In genomic region chr7:158819571-158820203, GRCh38 we compare ENCODE assay signal across 1 cellular context.
TF ChIP-seq lines count a peak whose summit lies in the region.

No MANE protein-coding gene starts in this region.

TF ChIP-seq in K562, 482 proteins besides CTCF, POLR2A, EP300 and RAD21 (continued from another document and continues in another):
- TF ChIP-seq, protein P1, sequence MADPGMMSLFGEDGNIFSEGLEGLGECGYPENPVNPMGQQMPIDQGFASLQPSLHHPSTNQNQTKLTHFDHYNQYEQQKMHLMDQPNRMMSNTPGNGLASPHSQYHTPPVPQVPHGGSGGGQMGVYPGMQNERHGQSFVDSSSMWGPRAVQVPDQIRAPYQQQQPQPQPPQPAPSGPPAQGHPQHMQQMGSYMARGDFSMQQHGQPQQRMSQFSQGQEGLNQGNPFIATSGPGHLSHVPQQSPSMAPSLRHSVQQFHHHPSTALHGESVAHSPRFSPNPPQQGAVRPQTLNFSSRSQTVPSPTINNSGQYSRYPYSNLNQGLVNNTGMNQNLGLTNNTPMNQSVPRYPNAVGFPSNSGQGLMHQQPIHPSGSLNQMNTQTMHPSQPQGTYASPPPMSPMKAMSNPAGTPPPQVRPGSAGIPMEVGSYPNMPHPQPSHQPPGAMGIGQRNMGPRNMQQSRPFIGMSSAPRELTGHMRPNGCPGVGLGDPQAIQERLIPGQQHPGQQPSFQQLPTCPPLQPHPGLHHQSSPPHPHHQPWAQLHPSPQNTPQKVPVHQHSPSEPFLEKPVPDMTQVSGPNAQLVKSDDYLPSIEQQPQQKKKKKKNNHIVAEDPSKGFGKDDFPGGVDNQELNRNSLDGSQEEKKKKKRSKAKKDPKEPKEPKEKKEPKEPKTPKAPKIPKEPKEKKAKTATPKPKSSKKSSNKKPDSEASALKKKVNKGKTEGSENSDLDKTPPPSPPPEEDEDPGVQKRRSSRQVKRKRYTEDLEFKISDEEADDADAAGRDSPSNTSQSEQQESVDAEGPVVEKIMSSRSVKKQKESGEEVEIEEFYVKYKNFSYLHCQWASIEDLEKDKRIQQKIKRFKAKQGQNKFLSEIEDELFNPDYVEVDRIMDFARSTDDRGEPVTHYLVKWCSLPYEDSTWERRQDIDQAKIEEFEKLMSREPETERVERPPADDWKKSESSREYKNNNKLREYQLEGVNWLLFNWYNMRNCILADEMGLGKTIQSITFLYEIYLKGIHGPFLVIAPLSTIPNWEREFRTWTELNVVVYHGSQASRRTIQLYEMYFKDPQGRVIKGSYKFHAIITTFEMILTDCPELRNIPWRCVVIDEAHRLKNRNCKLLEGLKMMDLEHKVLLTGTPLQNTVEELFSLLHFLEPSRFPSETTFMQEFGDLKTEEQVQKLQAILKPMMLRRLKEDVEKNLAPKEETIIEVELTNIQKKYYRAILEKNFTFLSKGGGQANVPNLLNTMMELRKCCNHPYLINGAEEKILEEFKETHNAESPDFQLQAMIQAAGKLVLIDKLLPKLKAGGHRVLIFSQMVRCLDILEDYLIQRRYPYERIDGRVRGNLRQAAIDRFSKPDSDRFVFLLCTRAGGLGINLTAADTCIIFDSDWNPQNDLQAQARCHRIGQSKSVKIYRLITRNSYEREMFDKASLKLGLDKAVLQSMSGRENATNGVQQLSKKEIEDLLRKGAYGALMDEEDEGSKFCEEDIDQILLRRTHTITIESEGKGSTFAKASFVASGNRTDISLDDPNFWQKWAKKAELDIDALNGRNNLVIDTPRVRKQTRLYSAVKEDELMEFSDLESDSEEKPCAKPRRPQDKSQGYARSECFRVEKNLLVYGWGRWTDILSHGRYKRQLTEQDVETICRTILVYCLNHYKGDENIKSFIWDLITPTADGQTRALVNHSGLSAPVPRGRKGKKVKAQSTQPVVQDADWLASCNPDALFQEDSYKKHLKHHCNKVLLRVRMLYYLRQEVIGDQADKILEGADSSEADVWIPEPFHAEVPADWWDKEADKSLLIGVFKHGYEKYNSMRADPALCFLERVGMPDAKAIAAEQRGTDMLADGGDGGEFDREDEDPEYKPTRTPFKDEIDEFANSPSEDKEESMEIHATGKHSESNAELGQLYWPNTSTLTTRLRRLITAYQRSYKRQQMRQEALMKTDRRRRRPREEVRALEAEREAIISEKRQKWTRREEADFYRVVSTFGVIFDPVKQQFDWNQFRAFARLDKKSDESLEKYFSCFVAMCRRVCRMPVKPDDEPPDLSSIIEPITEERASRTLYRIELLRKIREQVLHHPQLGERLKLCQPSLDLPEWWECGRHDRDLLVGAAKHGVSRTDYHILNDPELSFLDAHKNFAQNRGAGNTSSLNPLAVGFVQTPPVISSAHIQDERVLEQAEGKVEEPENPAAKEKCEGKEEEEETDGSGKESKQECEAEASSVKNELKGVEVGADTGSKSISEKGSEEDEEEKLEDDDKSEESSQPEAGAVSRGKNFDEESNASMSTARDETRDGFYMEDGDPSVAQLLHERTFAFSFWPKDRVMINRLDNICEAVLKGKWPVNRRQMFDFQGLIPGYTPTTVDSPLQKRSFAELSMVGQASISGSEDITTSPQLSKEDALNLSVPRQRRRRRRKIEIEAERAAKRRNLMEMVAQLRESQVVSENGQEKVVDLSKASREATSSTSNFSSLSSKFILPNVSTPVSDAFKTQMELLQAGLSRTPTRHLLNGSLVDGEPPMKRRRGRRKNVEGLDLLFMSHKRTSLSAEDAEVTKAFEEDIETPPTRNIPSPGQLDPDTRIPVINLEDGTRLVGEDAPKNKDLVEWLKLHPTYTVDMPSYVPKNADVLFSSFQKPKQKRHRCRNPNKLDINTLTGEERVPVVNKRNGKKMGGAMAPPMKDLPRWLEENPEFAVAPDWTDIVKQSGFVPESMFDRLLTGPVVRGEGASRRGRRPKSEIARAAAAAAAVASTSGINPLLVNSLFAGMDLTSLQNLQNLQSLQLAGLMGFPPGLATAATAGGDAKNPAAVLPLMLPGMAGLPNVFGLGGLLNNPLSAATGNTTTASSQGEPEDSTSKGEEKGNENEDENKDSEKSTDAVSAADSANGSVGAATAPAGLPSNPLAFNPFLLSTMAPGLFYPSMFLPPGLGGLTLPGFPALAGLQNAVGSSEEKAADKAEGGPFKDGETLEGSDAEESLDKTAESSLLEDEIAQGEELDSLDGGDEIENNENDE (IDR thresholded peaks at IDR 0.05; ENCODE audit: low read depth, low read length): no peak
- TF ChIP-seq SMARCB1 (IDR thresholded peaks at IDR 0.05; ENCODE audit: insufficient read length, low read depth) (peak; percentile 98), NRF1 (conservative IDR thresholded peaks at IDR 0.05 in 1 of 2, IDR thresholded peaks at IDR 0.05 in 1 of 2) (no peak), CBX1 (IDR thresholded peaks at IDR 0.05; ENCODE audit: low read depth) (no peak), DMBX1 (CRISPR knock-in tag; IDR thresholded peaks at IDR 0.05; ENCODE audit: borderline replicate concordance) (no peak), ZFP1 (CRISPR knock-in tag; IDR thresholded peaks at IDR 0.05) (no peak), HMGN3 (IDR thresholded peaks at IDR 0.05; ENCODE audit: borderline replicate concordance, extremely low read depth, insufficient read length, low read depth, low read length) (no peak), ZFP30 (CRISPR knock-in tag; IDR thresholded peaks at IDR 0.05; ENCODE audit: borderline replicate concordance) (no peak), CEBPG (CRISPR knock-in tag; IDR thresholded peaks at IDR 0.05) (no peak), CEBPG (tag; conservative IDR thresholded peaks at IDR 0.05 in 1 of 2, IDR thresholded peaks at IDR 0.05 in 1 of 2) (peak in 1 of 2 experiments; percentile 46; a peak in 2 of 4 replicates), PML (IDR thresholded peaks at IDR 0.05; ENCODE audit: low read length) (peak; percentile 37; the same call in 1 of the 2 replicates), POLR2AphosphoS5 (IDR thresholded peaks at IDR 0.05; ENCODE audit: control insufficient read depth, insufficient read depth, low read depth, low read length) (peak; percentile 77; the same call in 1 of the 2 replicates), SIN3A (IDR thresholded peaks at IDR 0.05; ENCODE audit: borderline replicate concordance in 2 of 2, control insufficient read depth in 1 of 2, low read depth in 2 of 2, low read length in 2 of 2) (0 out of 4 replicates have a peak, but pooled peaks of 1 of the 2 experiments have one; percentile 13)
- TF ChIP-seq, protein P2, sequence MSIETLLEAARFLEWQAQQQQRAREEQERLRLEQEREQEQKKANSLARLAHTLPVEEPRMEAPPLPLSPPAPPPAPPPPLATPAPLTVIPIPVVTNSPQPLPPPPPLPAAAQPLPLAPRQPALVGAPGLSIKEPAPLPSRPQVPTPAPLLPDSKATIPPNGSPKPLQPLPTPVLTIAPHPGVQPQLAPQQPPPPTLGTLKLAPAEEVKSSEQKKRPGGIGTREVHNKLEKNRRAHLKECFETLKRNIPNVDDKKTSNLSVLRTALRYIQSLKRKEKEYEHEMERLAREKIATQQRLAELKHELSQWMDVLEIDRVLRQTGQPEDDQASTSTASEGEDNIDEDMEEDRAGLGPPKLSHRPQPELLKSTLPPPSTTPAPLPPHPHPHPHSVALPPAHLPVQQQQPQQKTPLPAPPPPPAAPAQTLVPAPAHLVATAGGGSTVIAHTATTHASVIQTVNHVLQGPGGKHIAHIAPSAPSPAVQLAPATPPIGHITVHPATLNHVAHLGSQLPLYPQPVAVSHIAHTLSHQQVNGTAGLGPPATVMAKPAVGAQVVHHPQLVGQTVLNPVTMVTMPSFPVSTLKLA (conservative IDR thresholded peaks at IDR 0.05): peak; percentile 94 to 95
- TF ChIP-seq, protein P3, sequence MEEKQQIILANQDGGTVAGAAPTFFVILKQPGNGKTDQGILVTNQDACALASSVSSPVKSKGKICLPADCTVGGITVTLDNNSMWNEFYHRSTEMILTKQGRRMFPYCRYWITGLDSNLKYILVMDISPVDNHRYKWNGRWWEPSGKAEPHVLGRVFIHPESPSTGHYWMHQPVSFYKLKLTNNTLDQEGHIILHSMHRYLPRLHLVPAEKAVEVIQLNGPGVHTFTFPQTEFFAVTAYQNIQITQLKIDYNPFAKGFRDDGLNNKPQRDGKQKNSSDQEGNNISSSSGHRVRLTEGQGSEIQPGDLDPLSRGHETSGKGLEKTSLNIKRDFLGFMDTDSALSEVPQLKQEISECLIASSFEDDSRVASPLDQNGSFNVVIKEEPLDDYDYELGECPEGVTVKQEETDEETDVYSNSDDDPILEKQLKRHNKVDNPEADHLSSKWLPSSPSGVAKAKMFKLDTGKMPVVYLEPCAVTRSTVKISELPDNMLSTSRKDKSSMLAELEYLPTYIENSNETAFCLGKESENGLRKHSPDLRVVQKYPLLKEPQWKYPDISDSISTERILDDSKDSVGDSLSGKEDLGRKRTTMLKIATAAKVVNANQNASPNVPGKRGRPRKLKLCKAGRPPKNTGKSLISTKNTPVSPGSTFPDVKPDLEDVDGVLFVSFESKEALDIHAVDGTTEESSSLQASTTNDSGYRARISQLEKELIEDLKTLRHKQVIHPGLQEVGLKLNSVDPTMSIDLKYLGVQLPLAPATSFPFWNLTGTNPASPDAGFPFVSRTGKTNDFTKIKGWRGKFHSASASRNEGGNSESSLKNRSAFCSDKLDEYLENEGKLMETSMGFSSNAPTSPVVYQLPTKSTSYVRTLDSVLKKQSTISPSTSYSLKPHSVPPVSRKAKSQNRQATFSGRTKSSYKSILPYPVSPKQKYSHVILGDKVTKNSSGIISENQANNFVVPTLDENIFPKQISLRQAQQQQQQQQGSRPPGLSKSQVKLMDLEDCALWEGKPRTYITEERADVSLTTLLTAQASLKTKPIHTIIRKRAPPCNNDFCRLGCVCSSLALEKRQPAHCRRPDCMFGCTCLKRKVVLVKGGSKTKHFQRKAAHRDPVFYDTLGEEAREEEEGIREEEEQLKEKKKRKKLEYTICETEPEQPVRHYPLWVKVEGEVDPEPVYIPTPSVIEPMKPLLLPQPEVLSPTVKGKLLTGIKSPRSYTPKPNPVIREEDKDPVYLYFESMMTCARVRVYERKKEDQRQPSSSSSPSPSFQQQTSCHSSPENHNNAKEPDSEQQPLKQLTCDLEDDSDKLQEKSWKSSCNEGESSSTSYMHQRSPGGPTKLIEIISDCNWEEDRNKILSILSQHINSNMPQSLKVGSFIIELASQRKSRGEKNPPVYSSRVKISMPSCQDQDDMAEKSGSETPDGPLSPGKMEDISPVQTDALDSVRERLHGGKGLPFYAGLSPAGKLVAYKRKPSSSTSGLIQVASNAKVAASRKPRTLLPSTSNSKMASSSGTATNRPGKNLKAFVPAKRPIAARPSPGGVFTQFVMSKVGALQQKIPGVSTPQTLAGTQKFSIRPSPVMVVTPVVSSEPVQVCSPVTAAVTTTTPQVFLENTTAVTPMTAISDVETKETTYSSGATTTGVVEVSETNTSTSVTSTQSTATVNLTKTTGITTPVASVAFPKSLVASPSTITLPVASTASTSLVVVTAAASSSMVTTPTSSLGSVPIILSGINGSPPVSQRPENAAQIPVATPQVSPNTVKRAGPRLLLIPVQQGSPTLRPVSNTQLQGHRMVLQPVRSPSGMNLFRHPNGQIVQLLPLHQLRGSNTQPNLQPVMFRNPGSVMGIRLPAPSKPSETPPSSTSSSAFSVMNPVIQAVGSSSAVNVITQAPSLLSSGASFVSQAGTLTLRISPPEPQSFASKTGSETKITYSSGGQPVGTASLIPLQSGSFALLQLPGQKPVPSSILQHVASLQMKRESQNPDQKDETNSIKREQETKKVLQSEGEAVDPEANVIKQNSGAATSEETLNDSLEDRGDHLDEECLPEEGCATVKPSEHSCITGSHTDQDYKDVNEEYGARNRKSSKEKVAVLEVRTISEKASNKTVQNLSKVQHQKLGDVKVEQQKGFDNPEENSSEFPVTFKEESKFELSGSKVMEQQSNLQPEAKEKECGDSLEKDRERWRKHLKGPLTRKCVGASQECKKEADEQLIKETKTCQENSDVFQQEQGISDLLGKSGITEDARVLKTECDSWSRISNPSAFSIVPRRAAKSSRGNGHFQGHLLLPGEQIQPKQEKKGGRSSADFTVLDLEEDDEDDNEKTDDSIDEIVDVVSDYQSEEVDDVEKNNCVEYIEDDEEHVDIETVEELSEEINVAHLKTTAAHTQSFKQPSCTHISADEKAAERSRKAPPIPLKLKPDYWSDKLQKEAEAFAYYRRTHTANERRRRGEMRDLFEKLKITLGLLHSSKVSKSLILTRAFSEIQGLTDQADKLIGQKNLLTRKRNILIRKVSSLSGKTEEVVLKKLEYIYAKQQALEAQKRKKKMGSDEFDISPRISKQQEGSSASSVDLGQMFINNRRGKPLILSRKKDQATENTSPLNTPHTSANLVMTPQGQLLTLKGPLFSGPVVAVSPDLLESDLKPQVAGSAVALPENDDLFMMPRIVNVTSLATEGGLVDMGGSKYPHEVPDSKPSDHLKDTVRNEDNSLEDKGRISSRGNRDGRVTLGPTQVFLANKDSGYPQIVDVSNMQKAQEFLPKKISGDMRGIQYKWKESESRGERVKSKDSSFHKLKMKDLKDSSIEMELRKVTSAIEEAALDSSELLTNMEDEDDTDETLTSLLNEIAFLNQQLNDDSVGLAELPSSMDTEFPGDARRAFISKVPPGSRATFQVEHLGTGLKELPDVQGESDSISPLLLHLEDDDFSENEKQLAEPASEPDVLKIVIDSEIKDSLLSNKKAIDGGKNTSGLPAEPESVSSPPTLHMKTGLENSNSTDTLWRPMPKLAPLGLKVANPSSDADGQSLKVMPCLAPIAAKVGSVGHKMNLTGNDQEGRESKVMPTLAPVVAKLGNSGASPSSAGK (IDR thresholded peaks at IDR 0.05): peak; percentile 70
- TF ChIP-seq, protein P4, sequence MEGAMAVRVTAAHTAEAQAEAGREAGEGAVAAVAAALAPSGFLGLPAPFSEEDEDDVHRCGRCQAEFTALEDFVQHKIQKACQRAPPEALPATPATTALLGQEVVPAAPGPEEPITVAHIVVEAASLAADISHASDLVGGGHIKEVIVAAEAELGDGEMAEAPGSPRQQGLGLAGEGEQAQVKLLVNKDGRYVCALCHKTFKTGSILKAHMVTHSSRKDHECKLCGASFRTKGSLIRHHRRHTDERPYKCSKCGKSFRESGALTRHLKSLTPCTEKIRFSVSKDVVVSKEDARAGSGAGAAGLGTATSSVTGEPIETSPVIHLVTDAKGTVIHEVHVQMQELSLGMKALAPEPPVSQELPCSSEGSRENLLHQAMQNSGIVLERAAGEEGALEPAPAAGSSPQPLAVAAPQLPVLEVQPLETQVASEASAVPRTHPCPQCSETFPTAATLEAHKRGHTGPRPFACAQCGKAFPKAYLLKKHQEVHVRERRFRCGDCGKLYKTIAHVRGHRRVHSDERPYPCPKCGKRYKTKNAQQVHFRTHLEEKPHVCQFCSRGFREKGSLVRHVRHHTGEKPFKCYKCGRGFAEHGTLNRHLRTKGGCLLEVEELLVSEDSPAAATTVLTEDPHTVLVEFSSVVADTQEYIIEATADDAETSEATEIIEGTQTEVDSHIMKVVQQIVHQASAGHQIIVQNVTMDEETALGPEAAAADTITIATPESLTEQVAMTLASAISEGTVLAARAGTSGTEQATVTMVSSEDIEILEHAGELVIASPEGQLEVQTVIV (CRISPR knock-in tag; IDR thresholded peaks at IDR 0.05; ENCODE audit: borderline replicate concordance): no peak
